ENCODE assay signal across 20 cellular contexts in genomic region chr9:127756233-127756632, GRCh38. TPM values are rescaled to one million over a fixed set of nuclear protein-coding genes. Genes with fewer than 3 reads are reported as not detected.
DNase-seq lines count a peak whose midpoint lies in the region; ATAC-seq, FAIRE-seq and TF ChIP-seq lines count a peak whose summit lies in the region.
"Had no signal": no experiment of that assay in that cellular context is flagged by ENCODE, and none has a peak within 500 bp of the region (broad histone marks: within the 10 kb centered on the region; RNA-seq: fewer than 3 reads in every experiment).

No MANE protein-coding gene starts in this region.

- H3K4me3 ChIP-seq in A549 (no peak overlapping the region), HEK293 (ENCODE audit: low read depth, low read length) (no peak overlapping the region), lower lobe of right lung (peak overlapping the region; percentile 40), spleen (no peak overlapping the region), thyroid gland (replicated peaks in 1 of 3) (no peak overlapping the region)
- H3K4me3 ChIP-seq: BLaER1, GM12878 had no signal

- no peak for FAIRE-seq in A549 (lab: Jason Lieb, UNC)
- FAIRE-seq: GM12878, H1, HepG2 had no signal

- no peak for TF ChIP-seq RAD21 in A549 (conservative IDR thresholded peaks at IDR 0.05 in 1 of 2, IDR thresholded peaks at IDR 0.05 in 1 of 2)

- intact Hi-C loops in lower lobe of right lung (cut with DNase I) (no loop called here), spleen (cut with DNase I; ENCODE audit: low total_unique reads) (no loop called here), thyroid gland (cut with DNase I) (no loop called here)

- POLR2A ChIA-PET in A549 (lab: Yijun Ruan, JAX): interaction anchor here (0.6 to 0.7 kb wide), 2 partner anchors 37 to 52 kb away, joined by 3 to 4 read pairs; no protein-coding TSS in a partner anchor
- POLR2A ChIA-PET in HEK293 (lab: Yijun Ruan, JAX): interaction anchor here (0.6 to 1.2 kb wide), 2 partner anchors 15 to 158 kb away, joined by 5 to 6 read pairs; no protein-coding TSS in a partner anchor

- TF ChIP-seq CTCF in A549 (IDR thresholded peaks at IDR 0.05): no peak
- no peak for TF ChIP-seq CTCF in HEK293 (tag by site-specific recombination; IDR thresholded peaks at IDR 0.05)
- TF ChIP-seq CTCF in lower lobe of right lung (IDR thresholded peaks at IDR 0.05): no peak
- TF ChIP-seq CTCF in spleen (IDR thresholded peaks at IDR 0.05 in 8 of 11, conservative IDR thresholded peaks at IDR 0.05 in 3 of 11): no peak
- no peak for TF ChIP-seq CTCF in thyroid gland (IDR thresholded peaks at IDR 0.05)

- ATAC-seq in A549 (no peak), lower lobe of right lung (no peak), GM21515 (IDR thresholded peaks at IDR 0.05; ENCODE audit: unreplicated experiment) (no peak)
- ATAC-seq: GM12878, HepG2 had no signal

- H3K36me3 ChIP-seq in HEK293 (ENCODE audit: control insufficient read depth in 2 of 2, insufficient read depth in 1 of 2, low read length in 2 of 2) (no peaks in the 10 kb centered on the region), lower lobe of right lung (peaks cover 62% of the 10 kb centered on the region), spleen (peaks cover 2 to 100% (median 49%) of the 10 kb centered on the region in 6 donors), thyroid gland (no peaks in the 10 kb centered on the region)

- H3K27me3 ChIP-seq in lower lobe of right lung (ENCODE audit: low read depth) (peaks cover 12% of the 10 kb centered on the region), spleen (replicated peaks in 1 of 7) (no peaks in the 10 kb centered on the region), thyroid gland (peaks cover 5% of the 10 kb centered on the region)
- H3K27me3 ChIP-seq: BLaER1 had no signal

- H3K9me3 ChIP-seq in A549: no peaks in the 10 kb centered on the region
- H3K9me3 ChIP-seq in HEK293 (ENCODE audit: control insufficient read depth, insufficient read depth, low read depth, low read length): no peaks in the 10 kb centered on the region
- H3K9me3 ChIP-seq in lower lobe of right lung: no peaks in the 10 kb centered on the region
- no peaks in the 10 kb centered on the region for H3K9me3 ChIP-seq in spleen
- H3K9me3 ChIP-seq in thyroid gland: no peaks in the 10 kb centered on the region
- H3K9me3 ChIP-seq: BLaER1 had no signal

- peaks cover 14% of the 10 kb centered on the region for H3K4me1 ChIP-seq in A549
- H3K4me1 ChIP-seq in HEK293 (ENCODE audit: control insufficient read depth, insufficient read depth, low read length): 0 out of 2 replicates have a peak, but pooled peaks cover 2% of the 10 kb centered on the region
- peaks cover 34% of the 10 kb centered on the region for H3K4me1 ChIP-seq in lower lobe of right lung
- H3K4me1 ChIP-seq in spleen: peaks cover 7 to 98% (median 52%) of the 10 kb centered on the region in 6 donors
- H3K4me1 ChIP-seq in thyroid gland: peaks cover 10 to 30% of the 10 kb centered on the region in 2 donors
- H3K4me1 ChIP-seq: BLaER1 had no signal

- TF ChIP-seq EP300 in A549 (IDR thresholded peaks at IDR 0.05): no peak

- 87% methylated on average over 3 of the region's 3 CpGs for WGBS in A549 (ENCODE audit: missing lambda C conversion rate)
- WGBS in spleen, 5 donors: 83 to 100% (median 93%) methylated on average over 3 of the region's 3 CpGs
- 90% methylated on average over 3 of the region's 3 CpGs for WGBS in thyroid gland, 2 donors

- H3K27ac ChIP-seq in A549: no peak overlapping the region
- H3K27ac ChIP-seq in HEK293 (ENCODE audit: extremely low read depth, low read depth, low read length): no peak overlapping the region
- H3K27ac ChIP-seq in lower lobe of right lung: peak overlapping the region; percentile 58
- peak overlapping the region in 5 of 8 donors; percentile 74 to 82 (median 79) for H3K27ac ChIP-seq in spleen
- H3K27ac ChIP-seq in thyroid gland: no peak overlapping the region
- H3K27ac ChIP-seq: BLaER1 had no signal

- CTCF ChIA-PET in A549 (lab: Yijun Ruan, JAX) (interaction anchor here (0.7 to 3.4 kb wide), 7 partner anchors 9 to 114 kb away, joined by 3 to 16 read pairs (median 11); partner anchors contain the start of gene TOR2A), HEK293 (lab: Yijun Ruan, JAX) (interaction anchor here (1.2 to 1.6 kb wide), 4 partner anchors 9 to 165 kb away, joined by 3 to 4 read pairs (median 4); partner anchors contain the start of gene CDK9)

- H3K4me2 ChIP-seq in A549: no peak overlapping the region
- H3K4me2 ChIP-seq: BLaER1 had no signal

- TF ChIP-seq POLR2A in A549 (IDR thresholded peaks at IDR 0.05; ENCODE audit: low read length) (no peak), spleen (IDR thresholded peaks at IDR 0.05) (no peak), thyroid gland (IDR thresholded peaks at IDR 0.05) (no peak)

- DNase-seq in A549 (ENCODE audit: low read depth in 1 of 2, low spot score in 1 of 2): no peak
- no peak for DNase-seq in lower lobe of right lung
- no peak for DNase-seq in spleen
- DNase-seq in thyroid gland: no peak
- DNase-seq in NCI-H2196 treated with DMSO at 0.1 percent for 48 hours (lab: John Stamatoyannopoulos, UW; ENCODE audit: unreplicated experiment): no peak
- no peak for DNase-seq in EL
- DNase-seq: CD4-positive, alpha-beta memory T cell; DMS153; DMS79 treated with DMSO at 0.1 percent for 48 hours; H9 had no signal

TF ChIP-seq in A549, 52 proteins besides CTCF, POLR2A, EP300 and RAD21:
- no peak for TF ChIP-seq NR3C1 (IDR thresholded peaks at IDR 0.05)
- peak; percentile 13 for TF ChIP-seq ZFP36 (IDR thresholded peaks at IDR 0.05; ENCODE audit: borderline replicate concordance, partially characterized antibody)

TF ChIP-seq in HEK293, 187 proteins besides CTCF, POLR2A, EP300 and RAD21:
- TF ChIP-seq ZNF791 (tag by site-specific recombination; IDR thresholded peaks at IDR 0.05) (no peak), TRIM28 (IDR thresholded peaks at IDR 0.05; ENCODE audit: borderline replicate concordance, low read length) (no peak), ZNF768 (tag by site-specific recombination; IDR thresholded peaks at IDR 0.05) (peak; percentile 64; the same call in 1 of the 2 replicates)

RNA-seq across cellular contexts. Expression of gene TOR2A, which starts 21.1 kb away (rescaled TPM):
- polyA plus RNA-seq in A549 (2011; rRNA removed) (4.9 and 5.5 TPM in 2 replicates), A549 (2017; fragmentation: RNase III; extraction: RNeasy Plus Mini Kit Qiagen cat#74134 plus additional on column Dnase treatment) (9.4 to 9.6 TPM (median 9.5 TPM) in 3 replicates), spleen (10 to 100 TPM; 17.9 to 29.1 (median 18.4) TPM)
- 15.0 and 22.1 TPM in 2 replicates for polyA plus RNA-seq in A549 (2012; cell fraction: cytosol; rRNA removed)
- 19.8 and 27.2 TPM in 2 replicates for polyA plus RNA-seq in A549 (2012; cell fraction: nucleus; rRNA removed)
- polyA minus RNA-seq in A549 (2011; rRNA and poly(A)+ RNA removed): 4.1 and 5.1 TPM in 2 replicates
- total RNA-seq in lower lobe of right lung (16.5 TPM), spleen (10 to 100 TPM; 16.8 to 36.5 (median 24.5) TPM), thyroid gland (10 to 100 TPM in 3 of 4 donors, 1 to 10 TPM in 1; 8.9 to 23.1 (median 14.2) TPM)

RNA-seq across cellular contexts. Expression of gene SH2D3C, which starts 22.2 kb away (rescaled TPM):
- polyA plus RNA-seq in A549 (2011; rRNA removed) (0.06 and 0.11 TPM in 2 replicates), A549 (2017; fragmentation: RNase III; extraction: RNeasy Plus Mini Kit Qiagen cat#74134 plus additional on column Dnase treatment) (0.04 to 0.08 TPM (median 0.06 TPM) in 3 replicates), spleen (10 to 100 TPM; 27.0 to 51.1 (median 34.3) TPM)
- polyA plus RNA-seq in A549 (2012; cell fraction: cytosol; rRNA removed): 0.04 and 0.12 TPM in 2 replicates
- 0.12 TPM in 1 of 2 replicates, not detected in the other for polyA plus RNA-seq in A549 (2012; cell fraction: nucleus; rRNA removed)
- polyA minus RNA-seq in A549 (2011; rRNA and poly(A)+ RNA removed): 0.33 TPM in 1 of 2 replicates, not detected in the other
- total RNA-seq in lower lobe of right lung (59.4 TPM), spleen (10 to 100 TPM; 44.7 to 85.4 (median 61.2) TPM), thyroid gland (10 to 100 TPM; 10.0 to 24.9 (median 18.2) TPM)
- total RNA-seq: A673, HepG2 had no signal
- polyA plus RNA-seq: AG04450, HepG2 had no signal

RNA-seq across cellular contexts. Expression of gene CDK9, which starts 29.6 kb away (rescaled TPM):
- polyA plus RNA-seq in A549 (2011; rRNA removed) (45.7 and 46.7 TPM in 2 replicates), A549 (2017; fragmentation: RNase III; extraction: RNeasy Plus Mini Kit Qiagen cat#74134 plus additional on column Dnase treatment) (35.3 to 46.2 TPM (median 43.8 TPM) in 3 replicates), spleen (10 to 100 TPM; 49.2 to 87.6 (median 87.1) TPM)
- 54.0 and 66.1 TPM in 2 replicates for polyA plus RNA-seq in A549 (2012; cell fraction: cytosol; rRNA removed)
- 121 and 140 TPM in 2 replicates for polyA plus RNA-seq in A549 (2012; cell fraction: nucleus; rRNA removed)
- 50.3 and 61.2 TPM in 2 replicates for polyA minus RNA-seq in A549 (2011; rRNA and poly(A)+ RNA removed)
- total RNA-seq in lower lobe of right lung (96.2 TPM), spleen (100 to 1,000 TPM in 4 of 7 donors, 10 to 100 TPM in 3; 68.3 to 149 (median 103) TPM), thyroid gland (10 to 100 TPM; 47.5 to 85.2 (median 78.3) TPM)

RNA-seq across cellular contexts. Expression of gene TTC16, which starts 40.4 kb away (rescaled TPM):
- polyA plus RNA-seq in A549 (2011; rRNA removed) (0.03 TPM in 1 of 2 replicates, not detected in the other), A549 (2017; fragmentation: RNase III; extraction: RNeasy Plus Mini Kit Qiagen cat#74134 plus additional on column Dnase treatment) (not detected in 3 replicates), spleen (under 1 TPM; 0.12 to 0.98 (median 0.61) TPM)
- 0.01 and 0.04 TPM in 2 replicates for polyA plus RNA-seq in A549 (2012; cell fraction: cytosol; rRNA removed)
- polyA plus RNA-seq in A549 (2012; cell fraction: nucleus; rRNA removed): 0.04 and 0.07 TPM in 2 replicates
- 0.25 TPM in 1 of 2 replicates, not detected in the other for polyA minus RNA-seq in A549 (2011; rRNA and poly(A)+ RNA removed)
- total RNA-seq in lower lobe of right lung (1.3 TPM), spleen (1 to 10 TPM in 6 of 7 donors, under 1 TPM in 1; 0.60 to 3.1 (median 2.0) TPM), thyroid gland (under 1 TPM in 3 of 4 donors, not detected in 1; 0.40 to 0.45 (median 0.44) TPM)
- total RNA-seq: A673, G401, GM12878, H1, H9, HepG2 had no signal
- polyA plus RNA-seq: AG04450, HepG2, IgD-negative memory B cell had no signal

RNA-seq across cellular contexts. Expression of gene PTRH1, which starts 40.8 kb away (rescaled TPM):
- polyA plus RNA-seq in A549 (2011; rRNA removed) (3.5 and 5.1 TPM in 2 replicates), A549 (2017; fragmentation: RNase III; extraction: RNeasy Plus Mini Kit Qiagen cat#74134 plus additional on column Dnase treatment) (9.9 to 12.6 TPM (median 11.4 TPM) in 3 replicates), spleen (10 to 100 TPM in 2 of 3 donors, 1 to 10 TPM in 1; 7.4 to 17.5 (median 14.7) TPM)
- 23.9 and 26.6 TPM in 2 replicates for polyA plus RNA-seq in A549 (2012; cell fraction: cytosol; rRNA removed)
- polyA plus RNA-seq in A549 (2012; cell fraction: nucleus; rRNA removed): 27.1 and 29.2 TPM in 2 replicates
- polyA minus RNA-seq in A549 (2011; rRNA and poly(A)+ RNA removed): 1.3 and 2.0 TPM in 2 replicates
- total RNA-seq in lower lobe of right lung (9.1 TPM), spleen (10 to 100 TPM in 4 of 7 donors, 1 to 10 TPM in 3; 8.1 to 17.9 (median 10.7) TPM), thyroid gland (10 to 100 TPM; 24.1 to 64.3 (median 43.4) TPM)

Comparison
In these comparisons a context has a peak if more than half of its experiments do, and no peak if none do; other contexts are left out.
1. H3K27ac ChIP-seq: peak in lower lobe of right lung (single experiment) and spleen (5 of 8); none in A549 (0 of 2), HEK293 (single experiment) and thyroid gland (0 of 3).